ENCODE assay signal across 12 cellular contexts in the genomic region with DNA sequence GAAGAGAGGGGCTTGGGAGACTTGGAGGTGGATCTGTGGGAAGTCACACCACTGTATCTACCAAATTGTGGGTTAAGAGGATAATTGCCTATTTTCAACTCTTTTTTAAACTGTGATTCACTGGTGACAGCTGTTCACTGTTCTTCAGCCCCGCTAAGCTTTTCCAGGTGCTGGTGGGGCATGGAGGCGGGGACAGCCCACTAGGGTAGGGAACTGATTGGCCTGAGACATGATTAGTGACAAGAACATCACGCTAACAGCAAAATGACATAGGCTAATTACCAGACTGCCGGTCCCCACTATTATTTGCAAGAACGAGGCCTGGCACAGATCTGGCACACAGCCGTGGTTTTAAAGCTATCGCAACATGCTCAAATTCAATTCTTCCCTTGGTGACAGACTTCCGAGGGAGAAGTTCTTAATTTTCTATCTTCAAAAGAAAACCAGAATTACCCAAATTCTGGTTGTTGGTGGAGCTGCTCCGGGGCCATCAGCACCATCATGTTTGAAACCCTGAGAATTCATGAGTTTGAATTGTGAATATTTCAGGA. TPM values are rescaled to one million over a fixed set of nuclear protein-coding genes. Genes with fewer than 3 reads are reported as not detected.
DNase-seq lines count a peak whose midpoint lies in the region; FAIRE-seq and TF ChIP-seq lines count a peak whose summit lies in the region.
"Had no signal": no experiment of that assay in that cellular context is flagged by ENCODE, and none has a peak within 500 bp of the region (broad histone marks: within the 10 kb centered on the region; RNA-seq: fewer than 3 reads in every experiment).

No MANE protein-coding gene starts in this region.

- no peaks in the 10 kb centered on the region for H3K36me3 ChIP-seq in sigmoid colon
- H3K36me3 ChIP-seq: transverse colon had no signal

- intact Hi-C loops in sigmoid colon (cut with DNase I): no loop called here

- H3K27ac ChIP-seq in cingulate gyrus (ENCODE audit: low read depth, low read length) (peak overlapping the region; percentile 30), sigmoid colon (peak overlapping the region in 3 of 4 donors; percentile 15 to 57 (median 23))
- H3K27ac ChIP-seq: C4-2B had no signal

- FAIRE-seq in D721Med (lab: Jason Lieb, UNC): peak; percentile 95

- no peak for TF ChIP-seq CTCF in D721Med (IDR thresholded peaks at IDR 0.05; ENCODE audit: insufficient read depth, missing control alignments)
- TF ChIP-seq CTCF in sigmoid colon (IDR thresholded peaks at IDR 0.05): no peak
- TF ChIP-seq CTCF in GM20000 (IDR thresholded peaks at IDR 0.05; ENCODE audit: extremely low read depth, missing control alignments): no peak

- H3K4me3 ChIP-seq in sigmoid colon: no peak overlapping the region
- H3K4me3 ChIP-seq: transverse colon had no signal

- TF ChIP-seq EP300 in sigmoid colon (IDR thresholded peaks at IDR 0.05): no peak

- DNase-seq in D721Med (ENCODE audit: insufficient read length, low spot score) (peak; percentile 35), NCI-H1694 (lab: John Stamatoyannopoulos, UW) (peak; percentile 93), sigmoid colon (no peak), GM20000 (ENCODE audit: low spot score) (no peak), HEK293T (ENCODE audit: extremely low spot score) (no peak), AG08396 (ENCODE audit: low spot score) (no peak)
- DNase-seq: activated naive CD4-positive, alpha-beta T cell; effector CD4-positive, alpha-beta T cell; NK-92 treated with Interleukin-12 subunit alpha and Interleukin-12 subunit beta, amount 100 ng/mL, for 24 hours had no signal

- no peak for TF ChIP-seq POLR2A in sigmoid colon (IDR thresholded peaks at IDR 0.05)

- H3K4me1 ChIP-seq in sigmoid colon: peaks cover 0 to 38% (median 22%) of the 10 kb centered on the region in 4 donors

- POLR2A ChIA-PET in HEK293T (lab: Yijun Ruan, JAX): no interaction called here

- 96% methylated on average over 9 of the region's 9 CpGs for WGBS in sigmoid colon, 2 donors

- H3K27me3 ChIP-seq in sigmoid colon: no peaks in the 10 kb centered on the region
- H3K27me3 ChIP-seq: transverse colon had no signal

- CTCF ChIA-PET in HEK293T (lab: Yijun Ruan, JAX): no interaction called here

- no peaks in the 10 kb centered on the region for H3K9me3 ChIP-seq in sigmoid colon
- H3K9me3 ChIP-seq: transverse colon had no signal

TF ChIP-seq in HEK293T, 16 proteins besides CTCF, POLR2A, EP300 and RAD21:
- TF ChIP-seq CTBP1 (IDR thresholded peaks at IDR 0.05; ENCODE audit: borderline replicate concordance) (no peak), ARNT (IDR thresholded peaks at IDR 0.05) (no peak), ELF4 (IDR thresholded peaks at IDR 0.05) (no peak), ZNF384 (IDR thresholded peaks at IDR 0.05) (no peak), BHLHE40 (IDR thresholded peaks at IDR 0.05; ENCODE audit: borderline replicate concordance) (no peak), L3MBTL2 (conservative IDR thresholded peaks at IDR 0.05) (no peak), FOXA1 (IDR thresholded peaks at IDR 0.05) (no peak), FOXK2 (IDR thresholded peaks at IDR 0.05) (no peak), LEF1 (IDR thresholded peaks at IDR 0.05; ENCODE audit: borderline replicate concordance) (no peak), TARDBP (IDR thresholded peaks at IDR 0.05) (no peak), SP1 (IDR thresholded peaks at IDR 0.05) (no peak), NFRKB (IDR thresholded peaks at IDR 0.05) (no peak), HDGF (IDR thresholded peaks at IDR 0.05; ENCODE audit: borderline replicate concordance) (no peak), FOXM1 (IDR thresholded peaks at IDR 0.05; ENCODE audit: borderline replicate concordance) (no peak), SUZ12 (IDR thresholded peaks at IDR 0.05) (no peak)
- TF ChIP-seq, protein P1, sequence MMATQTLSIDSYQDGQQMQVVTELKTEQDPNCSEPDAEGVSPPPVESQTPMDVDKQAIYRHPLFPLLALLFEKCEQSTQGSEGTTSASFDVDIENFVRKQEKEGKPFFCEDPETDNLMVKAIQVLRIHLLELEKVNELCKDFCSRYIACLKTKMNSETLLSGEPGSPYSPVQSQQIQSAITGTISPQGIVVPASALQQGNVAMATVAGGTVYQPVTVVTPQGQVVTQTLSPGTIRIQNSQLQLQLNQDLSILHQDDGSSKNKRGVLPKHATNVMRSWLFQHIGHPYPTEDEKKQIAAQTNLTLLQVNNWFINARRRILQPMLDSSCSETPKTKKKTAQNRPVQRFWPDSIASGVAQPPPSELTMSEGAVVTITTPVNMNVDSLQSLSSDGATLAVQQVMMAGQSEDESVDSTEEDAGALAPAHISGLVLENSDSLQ (IDR thresholded peaks at IDR 0.05): no peak

RNA-seq across cellular contexts. Expression of a gene that starts 18.0 kb away (rescaled TPM):
- total RNA-seq in sigmoid colon: 100 to 1,000 TPM in 1 of 4 donors, 10 to 100 TPM in 3; 60.4 to 126 (median 83.6) TPM
- polyA plus RNA-seq in sigmoid colon: 10 to 100 TPM; 10.8 to 34.1 (median 19.4) TPM

Comparison
In these comparisons a context has a peak if more than half of its experiments do, and no peak if none do; other contexts are left out.
1. DNase-seq: peak in D721Med (single experiment) and NCI-H1694 (single experiment); none in sigmoid colon (single experiment), GM20000 (single experiment), HEK293T (single experiment) and AG08396 (single experiment).